ENCODE assay signal across 1 cellular context in genomic region chr19:38267780-38268430, GRCh38.
TF ChIP-seq lines count a peak whose summit lies in the region.

No MANE protein-coding gene starts in this region.

TF ChIP-seq in HCT116, 20 proteins besides CTCF, POLR2A, EP300 and RAD21:
- TF ChIP-seq REST (IDR thresholded peaks at IDR 0.05; ENCODE audit: low read depth) = no peak
- TF ChIP-seq ATF3 (IDR thresholded peaks at IDR 0.05) = no peak
- TF ChIP-seq POLR2AphosphoS5 (IDR thresholded peaks at IDR 0.05; ENCODE audit: low read depth, low read length) = no peak
- TF ChIP-seq EZH2phosphoT487 (IDR thresholded peaks at IDR 0.05; ENCODE audit: borderline replicate concordance) = no peak
- no peak for TF ChIP-seq EZH2 (IDR thresholded peaks at IDR 0.05)
- TF ChIP-seq TCF7L2 (IDR thresholded peaks at IDR 0.05; ENCODE audit: borderline replicate concordance, extremely low read depth, insufficient read depth, insufficient read length) = no peak
- no peak for TF ChIP-seq SP1 (IDR thresholded peaks at IDR 0.05; ENCODE audit: low read depth)
- TF ChIP-seq ELF1 (IDR thresholded peaks at IDR 0.05; ENCODE audit: borderline replicate concordance, low read depth) = no peak
- no peak for TF ChIP-seq EGR1 (IDR thresholded peaks at IDR 0.05; ENCODE audit: low read depth)
- TF ChIP-seq JUND (IDR thresholded peaks at IDR 0.05) = no peak
- no peak for TF ChIP-seq CBX3 (IDR thresholded peaks at IDR 0.05; ENCODE audit: low read depth)
- TF ChIP-seq ZBTB33 (IDR thresholded peaks at IDR 0.05; ENCODE audit: extremely low read depth, insufficient replicate concordance, low read length) = no peak
- TF ChIP-seq CEBPB (IDR thresholded peaks at IDR 0.05; ENCODE audit: low read depth) = no peak
- TF ChIP-seq YY1 (IDR thresholded peaks at IDR 0.05; ENCODE audit: extremely low read depth, insufficient replicate concordance, low read depth, low read length) = no peak
- no peak for TF ChIP-seq SIN3A (IDR thresholded peaks at IDR 0.05; ENCODE audit: low read depth)
- no peak for TF ChIP-seq SRF (IDR thresholded peaks at IDR 0.05; ENCODE audit: low read depth)
- TF ChIP-seq ZFX (IDR thresholded peaks at IDR 0.05) = no peak
- TF ChIP-seq FOSL1 (IDR thresholded peaks at IDR 0.05; ENCODE audit: low read depth) = no peak
- no peak for TF ChIP-seq ZNF274 (IDR thresholded peaks at IDR 0.05; ENCODE audit: low read depth, low read length)
- no peak for TF ChIP-seq MAX (IDR thresholded peaks at IDR 0.05)
